15 cellular contexts compared by ENCODE assay signal in the genomic region with DNA sequence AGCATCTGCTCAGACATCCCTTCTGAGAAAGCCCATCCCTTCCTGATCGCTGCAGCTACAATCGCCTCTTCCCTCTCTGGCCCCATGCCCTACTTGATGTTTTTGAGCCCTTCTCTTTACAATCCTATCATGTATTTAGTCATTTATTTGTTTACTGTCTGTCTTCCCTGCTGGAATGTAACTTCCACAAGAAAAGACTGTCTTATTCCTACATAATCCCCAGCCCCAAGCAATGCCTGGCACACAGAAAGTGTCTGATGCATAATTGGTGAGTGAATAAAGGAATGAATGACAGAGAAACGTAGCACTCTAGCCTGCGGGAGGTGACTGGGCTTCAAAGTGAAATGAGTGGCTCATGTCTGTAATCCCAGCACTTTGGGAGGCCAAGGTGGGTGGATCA. TPM values are rescaled to one million over a fixed set of nuclear protein-coding genes. Genes with fewer than 3 reads are reported as not detected.
DNase-seq lines count a peak whose midpoint lies in the region; TF ChIP-seq lines count a peak whose summit lies in the region.
"Had no signal": no experiment of that assay in that cellular context is flagged by ENCODE, and none has a peak within 500 bp of the region (broad histone marks: within the 10 kb centered on the region; RNA-seq: fewer than 3 reads in every experiment).

No MANE protein-coding gene starts in this region.

- peak overlapping the region; percentile 3; the same call in 1 of the 2 replicates for H3K4me3 Mint-ChIP-seq in HFFc6
- H3K4me3 Mint-ChIP-seq: nephron progenitor cell had no signal

- H3K4me3 ChIP-seq in osteoblast (ENCODE audit: insufficient read depth, low read length) = no peak overlapping the region
- H3K4me3 ChIP-seq: BLaER1 treated with 17β-estradiol and CSF1 and Interleukin-3, amounts not matched to agents 10 nM and 100 nM; spleen had no signal

- H3K27ac ChIP-seq in caudate nucleus (ENCODE audit: low read depth, low read length) (peak overlapping the region; percentile 24), osteoblast (ENCODE audit: low read depth, low read length) (no peak overlapping the region)

- DNase-seq in COLO829 (ENCODE audit: low spot score) (peak; percentile 34), HFFc6 (peak; percentile 33), caudate nucleus (lab: John Stamatoyannopoulos, UW) (no peak), osteoblast (ENCODE audit: insufficient read length, low spot score, missing footprints) (peak; percentile 3), NCI-H146 treated with DMSO at 0.1 percent for 48 hours (lab: John Stamatoyannopoulos, UW; ENCODE audit: unreplicated experiment) (no peak), DMS 273 treated with DMSO at 0.1 percent for 48 hours (lab: John Stamatoyannopoulos, UW) (no peak), HPDE6-E6E7 (ENCODE audit: extremely low spot score) (no peak), NCI-H1694 treated with DMSO at 0.1 percent for 48 hours (lab: John Stamatoyannopoulos, UW) (no peak)
- DNase-seq: activated T-cell treated with anti-CD3 and anti-CD28 coated beads, Interleukin-2, amount 50 U/mL, for 1 hour; kidney; NCI-H446 treated with DMSO at 0.1 percent for 48 hours; nephron progenitor cell; SHP77; spleen had no signal

- no peak overlapping the region for H2AFZ ChIP-seq in osteoblast (ENCODE audit: low read length)

- no peaks in the 10 kb centered on the region; the same call in 1 of the 2 replicates for H3K9me3 Mint-ChIP-seq in HFFc6
- H3K9me3 Mint-ChIP-seq: nephron progenitor cell had no signal

- peak overlapping the region; percentile 68 for H3K27ac Mint-ChIP-seq in HFFc6
- H3K27ac Mint-ChIP-seq: nephron progenitor cell had no signal

- no peaks in the 10 kb centered on the region for H3K79me2 ChIP-seq in osteoblast (ENCODE audit: insufficient read depth, low read length)

- H3K4me1 ChIP-seq in osteoblast (ENCODE audit: insufficient read depth, low read length) = peaks cover 22% of the 10 kb centered on the region

- H3K27me3 Mint-ChIP-seq in HFFc6 (ENCODE audit: insufficient read depth) = peaks cover 4% of the 10 kb centered on the region

- peaks cover 26% of the 10 kb centered on the region for H3K36me3 Mint-ChIP-seq in HFFc6 (ENCODE audit: low read depth)

- H3K9me3 ChIP-seq in osteoblast (ENCODE audit: low read depth, low read length) = no peaks in the 10 kb centered on the region
- H3K9me3 ChIP-seq: spleen had no signal

- no peaks in the 10 kb centered on the region for H3K27me3 ChIP-seq in osteoblast (ENCODE audit: insufficient read depth, low read length)
- H3K27me3 ChIP-seq: spleen had no signal

- H3K36me3 ChIP-seq in osteoblast (ENCODE audit: insufficient read depth, low read length) = peaks cover 17% of the 10 kb centered on the region

- peaks cover 38% of the 10 kb centered on the region for H3K4me1 Mint-ChIP-seq in HFFc6 (ENCODE audit: low read depth)

- H3K4me2 ChIP-seq in osteoblast (ENCODE audit: insufficient read depth, low read length) = no peak overlapping the region

- TF ChIP-seq CTCF in HFFc6 (IDR thresholded peaks at IDR 0.05) (no peak), osteoblast (IDR thresholded peaks at IDR 0.05; ENCODE audit: extremely low read depth, low read depth, low read length) (no peak)

- no peaks in the 10 kb centered on the region for H4K20me1 ChIP-seq in osteoblast (ENCODE audit: insufficient read depth, low read length)

RNA-seq across cellular contexts. Expression of a gene that starts 25.4 kb away (rescaled TPM):
- total RNA-seq in HFFc6 (2021; fragmentation: NEBNext Ultra II Directional; extraction: Animal tissue kit (Norgen Biotek cat#: 25700)) = 100 to 1,000 TPM; 116 to 134 (median 124) TPM
- total RNA-seq in osteoblast = 32.6 and 34.8 TPM in 2 replicates

Comparison
In these comparisons a context has a peak if more than half of its experiments do, and no peak if none do; other contexts are left out.
1. DNase-seq: peak in COLO829 (single experiment), HFFc6 (single experiment) and osteoblast (single experiment); none in caudate nucleus (0 of 61), NCI-H146 treated with DMSO at 0.1 percent for 48 hours (single experiment), DMS 273 treated with DMSO at 0.1 percent for 48 hours (single experiment), HPDE6-E6E7 (single experiment) and NCI-H1694 treated with DMSO at 0.1 percent for 48 hours (single experiment).